ENCODE assay signal across 1 cellular context in the genomic region with DNA sequence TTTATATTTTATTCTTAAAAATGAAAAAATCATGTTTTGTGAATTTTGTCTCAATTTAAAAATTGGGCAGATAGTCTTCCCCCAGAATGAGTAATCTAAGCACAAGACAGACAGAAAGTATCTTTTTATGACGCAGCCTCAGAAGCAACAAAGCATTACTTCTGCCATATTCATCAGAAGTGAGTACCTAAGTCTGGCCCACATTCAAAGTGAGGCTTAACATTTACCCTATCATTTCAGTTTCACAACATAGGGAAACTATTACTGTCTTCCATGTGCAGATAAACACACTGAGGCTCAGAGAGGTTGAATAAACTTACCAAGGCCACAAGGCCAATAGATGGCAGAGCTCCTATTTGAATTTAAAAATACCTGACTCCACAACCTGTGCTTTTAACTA.
TF ChIP-seq lines count a peak whose summit lies in the region.

No MANE protein-coding gene starts in this region.

TF ChIP-seq in IMR-90, 13 proteins besides CTCF, POLR2A, EP300 and RAD21 (continued from another document):
- TF ChIP-seq MAFK (IDR thresholded peaks at IDR 0.05; ENCODE audit: low read depth, low read length) (no peak), MXI1 (IDR thresholded peaks at IDR 0.05; ENCODE audit: borderline replicate concordance, low read depth, low read length) (no peak), FOS (IDR thresholded peaks at IDR 0.05; ENCODE audit: low read depth, low read length) (0 out of 2 replicates have a peak, but pooled peaks have one; percentile 3), NFE2L2 (IDR thresholded peaks at IDR 0.05; ENCODE audit: low read depth, low read length) (no peak), RFX5 (IDR thresholded peaks at IDR 0.05; ENCODE audit: low read depth, low read length) (no peak), RCOR1 (IDR thresholded peaks at IDR 0.05; ENCODE audit: insufficient replicate concordance, low read length) (no peak), CHD1 (IDR thresholded peaks at IDR 0.05; ENCODE audit: low read depth, low read length) (no peak)
- TF ChIP-seq, protein P1, sequence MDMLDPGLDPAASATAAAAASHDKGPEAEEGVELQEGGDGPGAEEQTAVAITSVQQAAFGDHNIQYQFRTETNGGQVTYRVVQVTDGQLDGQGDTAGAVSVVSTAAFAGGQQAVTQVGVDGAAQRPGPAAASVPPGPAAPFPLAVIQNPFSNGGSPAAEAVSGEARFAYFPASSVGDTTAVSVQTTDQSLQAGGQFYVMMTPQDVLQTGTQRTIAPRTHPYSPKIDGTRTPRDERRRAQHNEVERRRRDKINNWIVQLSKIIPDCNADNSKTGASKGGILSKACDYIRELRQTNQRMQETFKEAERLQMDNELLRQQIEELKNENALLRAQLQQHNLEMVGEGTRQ (IDR thresholded peaks at IDR 0.05; ENCODE audit: low read depth, low read length), result no peak
